Comparison of ENCODE assay signal across 9 cellular contexts in the genomic region with DNA sequence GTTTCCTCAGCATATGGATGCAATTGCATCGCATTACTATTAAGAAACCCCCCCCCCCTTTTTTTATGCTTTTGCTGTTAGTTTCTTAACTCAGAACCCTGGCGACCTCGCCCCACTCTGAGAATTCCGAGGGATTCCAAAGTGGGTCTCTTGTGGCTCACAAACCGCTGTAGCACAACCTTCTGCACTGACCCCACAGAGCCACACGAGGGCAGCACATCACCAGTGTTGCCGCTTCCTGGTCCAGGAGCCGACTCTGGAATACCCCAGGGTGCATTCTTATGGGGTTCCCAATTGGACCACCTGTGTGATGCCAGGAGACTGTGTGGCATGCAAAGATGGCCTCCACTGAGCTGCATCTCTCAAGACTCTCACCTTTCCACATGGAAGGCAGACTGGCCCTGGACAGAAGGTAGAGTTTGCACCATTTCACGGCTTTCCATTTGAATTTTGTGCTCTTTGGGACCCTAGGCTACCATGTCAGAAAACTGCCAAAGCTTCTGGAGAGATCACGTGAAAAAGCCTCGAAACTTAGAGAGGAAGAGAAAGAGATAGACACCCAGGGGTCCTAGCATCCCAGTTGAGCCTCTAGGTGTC.
DNase-seq lines count a peak whose midpoint lies in the region; ATAC-seq and TF ChIP-seq lines count a peak whose summit lies in the region.
"Had no signal": no experiment of that assay in that cellular context is flagged by ENCODE, and none has a peak within 500 bp of the region (broad histone marks: within the 10 kb centered on the region; RNA-seq: fewer than 3 reads in every experiment).

No MANE protein-coding gene starts in this region.

- peaks cover 87% of the 10 kb centered on the region for H3K27me3 ChIP-seq in WERI-Rb-1 (ENCODE audit: insufficient read depth, low read depth, severe bottlenecking)

- TF ChIP-seq RAD21 in Ishikawa (IDR thresholded peaks at IDR 0.05; ENCODE audit: low read depth): peak; percentile 48

- H3K27ac ChIP-seq in WERI-Rb-1: no peak overlapping the region

- no peak overlapping the region for H3K4me3 ChIP-seq in WERI-Rb-1 (ENCODE audit: low read depth, low read length)

- no peak overlapping the region for H3K4me3 Mint-ChIP-seq in stimulated activated naive CD8-positive, alpha-beta T cell treated with anti-CD3 and anti-CD28 coated beads, Interleukin-15, amount 100 ng/mL, for 72 hours
- H3K4me3 Mint-ChIP-seq: CD4-positive, alpha-beta memory T cell had no signal

- TF ChIP-seq EP300 in Ishikawa (IDR thresholded peaks at IDR 0.05; ENCODE audit: borderline replicate concordance): no peak

- ATAC-seq in stimulated activated naive CD8-positive, alpha-beta T cell treated with anti-CD3 and anti-CD28 coated beads, Interleukin-15, amount 100 ng/mL, for 72 hours: no peak
- no peak for ATAC-seq in HG03521 (IDR thresholded peaks at IDR 0.05; ENCODE audit: unreplicated experiment)

- peak; percentile 91 for TF ChIP-seq CTCF in WERI-Rb-1 (IDR thresholded peaks at IDR 0.05; ENCODE audit: low read depth, low read length)

- H3K4me1 Mint-ChIP-seq in stimulated activated naive CD8-positive, alpha-beta T cell treated with anti-CD3 and anti-CD28 coated beads, Interleukin-15, amount 100 ng/mL, for 72 hours: no peaks in the 10 kb centered on the region
- H3K4me1 Mint-ChIP-seq: CD4-positive, alpha-beta memory T cell had no signal

- H3K27ac Mint-ChIP-seq in stimulated activated naive CD8-positive, alpha-beta T cell treated with anti-CD3 and anti-CD28 coated beads, Interleukin-15, amount 100 ng/mL, for 72 hours: no peak overlapping the region
- H3K27ac Mint-ChIP-seq: CD4-positive, alpha-beta memory T cell had no signal

- DNase-seq in NCI-H2081 (lab: John Stamatoyannopoulos, UW) (peak; percentile 11 to 15), NCI-H2081 treated with DMSO at 0.1 percent for 48 hours (lab: John Stamatoyannopoulos, UW) (no peak), WERI-Rb-1 (peak; percentile 64), hepatic stellate cell (ENCODE audit: low spot score) (peak; percentile 37), putamen (ENCODE audit: low spot score) (no peak)
- DNase-seq in stimulated activated naive CD8-positive, alpha-beta T cell treated with anti-CD3 and anti-CD28 coated beads, Interleukin-15, amount 100 ng/mL, for 72 hours: peak; percentile 5 to 18

- no peaks in the 10 kb centered on the region for H3K9me3 ChIP-seq in WERI-Rb-1 (ENCODE audit: severe bottlenecking)

- H3K27me3 Mint-ChIP-seq in stimulated activated naive CD8-positive, alpha-beta T cell treated with anti-CD3 and anti-CD28 coated beads, Interleukin-15, amount 100 ng/mL, for 72 hours: peaks cover 18% of the 10 kb centered on the region

- H3K9me3 Mint-ChIP-seq in stimulated activated naive CD8-positive, alpha-beta T cell treated with anti-CD3 and anti-CD28 coated beads, Interleukin-15, amount 100 ng/mL, for 72 hours: no peaks in the 10 kb centered on the region

- no peaks in the 10 kb centered on the region for H3K36me3 ChIP-seq in WERI-Rb-1

TF ChIP-seq in Ishikawa, 13 proteins besides CTCF, POLR2A, EP300 and RAD21:
- TF ChIP-seq CEBPB (IDR thresholded peaks at IDR 0.05) (no peak), CREB1 (IDR thresholded peaks at IDR 0.05; ENCODE audit: low read depth) (no peak), EGR1 (IDR thresholded peaks at IDR 0.05) (no peak), TCF12 (IDR thresholded peaks at IDR 0.05; ENCODE audit: low read depth) (no peak), YY1 (IDR thresholded peaks at IDR 0.05; ENCODE audit: low read depth) (no peak), FOXM1 (IDR thresholded peaks at IDR 0.05; ENCODE audit: borderline replicate concordance, low read depth) (no peak)
- TF ChIP-seq, protein P1, sequence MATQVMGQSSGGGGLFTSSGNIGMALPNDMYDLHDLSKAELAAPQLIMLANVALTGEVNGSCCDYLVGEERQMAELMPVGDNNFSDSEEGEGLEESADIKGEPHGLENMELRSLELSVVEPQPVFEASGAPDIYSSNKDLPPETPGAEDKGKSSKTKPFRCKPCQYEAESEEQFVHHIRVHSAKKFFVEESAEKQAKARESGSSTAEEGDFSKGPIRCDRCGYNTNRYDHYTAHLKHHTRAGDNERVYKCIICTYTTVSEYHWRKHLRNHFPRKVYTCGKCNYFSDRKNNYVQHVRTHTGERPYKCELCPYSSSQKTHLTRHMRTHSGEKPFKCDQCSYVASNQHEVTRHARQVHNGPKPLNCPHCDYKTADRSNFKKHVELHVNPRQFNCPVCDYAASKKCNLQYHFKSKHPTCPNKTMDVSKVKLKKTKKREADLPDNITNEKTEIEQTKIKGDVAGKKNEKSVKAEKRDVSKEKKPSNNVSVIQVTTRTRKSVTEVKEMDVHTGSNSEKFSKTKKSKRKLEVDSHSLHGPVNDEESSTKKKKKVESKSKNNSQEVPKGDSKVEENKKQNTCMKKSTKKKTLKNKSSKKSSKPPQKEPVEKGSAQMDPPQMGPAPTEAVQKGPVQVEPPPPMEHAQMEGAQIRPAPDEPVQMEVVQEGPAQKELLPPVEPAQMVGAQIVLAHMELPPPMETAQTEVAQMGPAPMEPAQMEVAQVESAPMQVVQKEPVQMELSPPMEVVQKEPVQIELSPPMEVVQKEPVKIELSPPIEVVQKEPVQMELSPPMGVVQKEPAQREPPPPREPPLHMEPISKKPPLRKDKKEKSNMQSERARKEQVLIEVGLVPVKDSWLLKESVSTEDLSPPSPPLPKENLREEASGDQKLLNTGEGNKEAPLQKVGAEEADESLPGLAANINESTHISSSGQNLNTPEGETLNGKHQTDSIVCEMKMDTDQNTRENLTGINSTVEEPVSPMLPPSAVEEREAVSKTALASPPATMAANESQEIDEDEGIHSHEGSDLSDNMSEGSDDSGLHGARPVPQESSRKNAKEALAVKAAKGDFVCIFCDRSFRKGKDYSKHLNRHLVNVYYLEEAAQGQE (IDR thresholded peaks at IDR 0.05; ENCODE audit: low read depth): no peak

Comparison
In these comparisons a context has a peak if more than half of its experiments do, and no peak if none do; other contexts are left out.
1. DNase-seq: peak in NCI-H2081 (2 of 2), WERI-Rb-1 (single experiment), hepatic stellate cell (single experiment) and stimulated activated naive CD8-positive, alpha-beta T cell treated with anti-CD3 and anti-CD28 coated beads, Interleukin-15, amount 100 ng/mL, for 72 hours (2 of 2); none in NCI-H2081 treated with DMSO at 0.1 percent for 48 hours (single experiment) and putamen (single experiment).